In genomic region chr10:5317547-5318107, GRCh38 we compare ENCODE assay signal across 9 cellular contexts. TPM values are rescaled to one million over a fixed set of nuclear protein-coding genes. Genes with fewer than 3 reads are reported as not detected.
DNase-seq lines count a peak whose midpoint lies in the region; ATAC-seq lines count a peak whose summit lies in the region.
"Had no signal": no experiment of that assay in that cellular context is flagged by ENCODE, and none has a peak within 500 bp of the region (broad histone marks: within the 10 kb centered on the region; RNA-seq: fewer than 3 reads in every experiment).

No MANE protein-coding gene starts in this region.

- H3K27ac ChIP-seq in SJSA1 = peak overlapping the region; percentile 51
- H3K27ac ChIP-seq: SK-N-MC had no signal

- ATAC-seq in GM21737 (IDR thresholded peaks at IDR 0.05; ENCODE audit: unreplicated experiment) = peak; percentile 57
- no peak for ATAC-seq in HG02938 (IDR thresholded peaks at IDR 0.05; ENCODE audit: unreplicated experiment)
- no peak for ATAC-seq in HG03469 (IDR thresholded peaks at IDR 0.05; ENCODE audit: unreplicated experiment)

- DNase-seq in SJSA1 (ENCODE audit: low read depth in 1 of 2, low spot score in 2 of 2) (peak; percentile 85 to 90), renal cortical epithelial cell (ENCODE audit: low read depth) (peak; percentile 87), NCI-H524 treated with DMSO at 0.1 percent for 48 hours (lab: John Stamatoyannopoulos, UW) (no peak), globus pallidus (ENCODE audit: low spot score) (no peak)

- peak overlapping the region; percentile 90 for H3K27ac Mint-ChIP-seq in activated naive CD8-positive, alpha-beta T cell

- no peaks in the 10 kb centered on the region for H3K36me3 ChIP-seq in SJSA1

- peaks cover 54% of the 10 kb centered on the region for H3K4me1 Mint-ChIP-seq in activated naive CD8-positive, alpha-beta T cell (ENCODE audit: low read depth)

- H3K27me3 Mint-ChIP-seq in activated naive CD8-positive, alpha-beta T cell = no peaks in the 10 kb centered on the region

- peaks cover 3% of the 10 kb centered on the region for H3K36me3 Mint-ChIP-seq in activated naive CD8-positive, alpha-beta T cell

- H3K4me3 ChIP-seq in SJSA1 = no peak overlapping the region
- H3K4me3 ChIP-seq: SK-N-MC had no signal

- peak overlapping the region; percentile 59 for H3K4me3 Mint-ChIP-seq in activated naive CD8-positive, alpha-beta T cell

- no peaks in the 10 kb centered on the region for H3K9me3 Mint-ChIP-seq in activated naive CD8-positive, alpha-beta T cell (ENCODE audit: low read depth)

- H3K27me3 ChIP-seq in SJSA1 (replicated peaks) = no peaks in the 10 kb centered on the region

- peaks cover 13% of the 10 kb centered on the region for H3K4me1 ChIP-seq in SJSA1 (replicated peaks)

- H3K9me3 ChIP-seq in SJSA1 (replicated peaks) = 0 out of 2 replicates have a peak, but pooled peaks cover 8% of the 10 kb centered on the region

RNA-seq across cellular contexts. Expression of gene UCN3, which starts 47.1 kb away (rescaled TPM):
- total RNA-seq in SJSA1 (2014; rRNA removed; shearing (Covaris generic)) = not detected in 2 replicates
- not detected in 2 replicates for total RNA-seq in renal cortical epithelial cell

Comparison
In these comparisons a context has a peak if more than half of its experiments do, and no peak if none do; other contexts are left out.
1. DNase-seq: peak in SJSA1 (2 of 2) and renal cortical epithelial cell (single experiment); none in NCI-H524 treated with DMSO at 0.1 percent for 48 hours (single experiment) and globus pallidus (single experiment).